ENCODE assay signal across 1 cellular context in genomic region chr12:109950625-109951024, GRCh38.
TF ChIP-seq lines count a peak whose summit lies in the region.

No MANE protein-coding gene starts in this region.

TF ChIP-seq in HepG2, 621 proteins besides CTCF, POLR2A, EP300 and RAD21:
- TF ChIP-seq MEF2D (CRISPR knock-in tag; IDR thresholded peaks at IDR 0.05), result no peak
- TF ChIP-seq MED1 (CRISPR knock-in tag; IDR thresholded peaks at IDR 0.05), result no peak
- TF ChIP-seq ZNF460 (CRISPR knock-in tag; IDR thresholded peaks at IDR 0.05; ENCODE audit: borderline replicate concordance), result no peak
- no peak for TF ChIP-seq CCDC6 (CRISPR knock-in tag; IDR thresholded peaks at IDR 0.05)
- no peak for TF ChIP-seq ZNF790 (CRISPR knock-in tag; IDR thresholded peaks at IDR 0.05; ENCODE audit: borderline replicate concordance)
- TF ChIP-seq FOXC1 (CRISPR knock-in tag; IDR thresholded peaks at IDR 0.05; ENCODE audit: borderline replicate concordance), result no peak
